19 cellular contexts compared by ENCODE assay signal in the genomic region with DNA sequence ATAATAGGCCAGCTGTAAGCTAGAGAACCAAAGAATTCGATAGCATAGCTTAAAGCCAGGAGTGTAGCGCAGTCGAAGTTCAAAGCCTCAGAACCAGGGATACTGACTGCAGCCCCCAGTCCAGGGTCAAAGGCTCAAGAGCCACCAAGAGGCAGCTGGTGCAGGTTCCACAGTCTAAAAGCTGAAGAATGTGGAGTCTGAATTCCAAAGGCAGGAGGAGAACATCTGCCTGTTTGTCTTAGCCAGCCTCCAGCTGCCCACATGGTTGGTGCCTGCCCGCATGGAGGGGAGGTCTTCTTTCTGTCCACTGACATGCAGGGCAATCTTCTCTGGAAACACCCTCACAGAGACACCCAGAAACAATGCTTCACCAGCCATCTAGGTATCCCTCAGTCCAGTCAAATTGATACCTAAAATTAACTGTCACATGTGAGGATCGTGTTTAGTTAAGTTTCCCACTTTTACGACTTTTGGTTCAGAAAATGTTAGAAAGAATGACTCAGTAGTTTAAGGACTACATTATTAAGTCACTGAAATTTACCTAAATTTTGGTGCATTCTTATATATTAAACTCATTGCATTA. TPM values are rescaled to one million over a fixed set of nuclear protein-coding genes. Genes with fewer than 3 reads are reported as not detected.
"Had no signal": no experiment of that assay in that cellular context is flagged by ENCODE, and none has a peak within 500 bp of the region (broad histone marks: within the 10 kb centered on the region; RNA-seq: fewer than 3 reads in every experiment).

No MANE protein-coding gene starts in this region.

- H3K27ac Mint-ChIP-seq: activated naive CD4-positive, alpha-beta T cell treated with anti-CD3 and anti-CD28 coated beads for 36 hours; type B pancreatic cell had no signal

- ATAC-seq: gastrocnemius medialis; left lung; naive thymus-derived CD8-positive, alpha-beta T cell had no signal

- H3K9me3 ChIP-seq: esophagus squamous epithelium, gastrocnemius medialis, left lung, prostate gland, stomach had no signal

- FAIRE-seq: TTC549 had no signal

- H3K4me3 Mint-ChIP-seq: activated naive CD4-positive, alpha-beta T cell treated with anti-CD3 and anti-CD28 coated beads for 36 hours; naive thymus-derived CD8-positive, alpha-beta T cell; type B pancreatic cell had no signal

- H3K9me3 Mint-ChIP-seq: activated naive CD4-positive, alpha-beta T cell treated with anti-CD3 and anti-CD28 coated beads for 36 hours; naive thymus-derived CD8-positive, alpha-beta T cell; type B pancreatic cell had no signal

- H3K4me1 ChIP-seq: esophagus squamous epithelium, gastrocnemius medialis, left lung, prostate gland, stomach had no signal

- DNase-seq: activated CD4-positive, CD25-positive, alpha-beta regulatory T cell treated with anti-CD3 and anti-CD28 coated beads, Interleukin-2, amount 50 U/mL, for 72 hours; activated effector memory CD4-positive, alpha-beta T cell treated with Interleukin-2 at 50 U/mL for 16 hours; activated naive CD4-positive, alpha-beta T cell treated with anti-CD3 and anti-CD28 coated beads for 36 hours; cerebellar nuclear complex; esophagus squamous epithelium; gastrocnemius medialis; hippocampal formation; kidney glomerular epithelial cell; left lung; naive thymus-derived CD8-positive, alpha-beta T cell; stimulated activated CD4-positive, alpha-beta T cell treated with anti-CD3 and anti-CD28 coated beads, Interleukin-4, amount 100 ng/mL, for 24 hours; stomach; WERI-Rb-1 had no signal

- H3K36me3 ChIP-seq: gastrocnemius medialis, prostate gland had no signal

- H3K27ac ChIP-seq: coronary artery, esophagus squamous epithelium, gastrocnemius medialis, left lung, prostate gland, stomach, WERI-Rb-1 had no signal

- H3K4me3 ChIP-seq: coronary artery, esophagus squamous epithelium, gastrocnemius medialis, left lung, lung, prostate gland, stomach had no signal

- H3K27me3 ChIP-seq: esophagus squamous epithelium, gastrocnemius medialis, left lung, stomach had no signal

- H3K27me3 Mint-ChIP-seq: naive thymus-derived CD8-positive, alpha-beta T cell; type B pancreatic cell had no signal

RNA-seq across cellular contexts. Expression of gene RHOH, which starts 52.8 kb away (rescaled TPM):
- total RNA-seq: osteocyte had no signal
